1 cellular context compared by ENCODE assay signal in genomic region chr1:18901147-18901951, GRCh38.
A peak's percentile ranks its signal among the peaks of the same experiment; 100 is the strongest.
TF ChIP-seq lines count a peak whose summit lies in the region.

No MANE protein-coding gene starts in this region.

TF ChIP-seq in HepG2, 621 proteins besides CTCF, POLR2A, EP300 and RAD21 (continued from another document and continues in another):
- TF ChIP-seq UBTF (CRISPR knock-in tag; IDR thresholded peaks at IDR 0.05) (peak; percentile 60), RBM39 (IDR thresholded peaks at IDR 0.05; ENCODE audit: low read depth, low read length, poor library complexity, severe bottlenecking) (no peak), FOXK1 (CRISPR knock-in tag; IDR thresholded peaks at IDR 0.05; ENCODE audit: borderline replicate concordance, low read depth) (peak; percentile 67; the same call in 1 of the 2 replicates), HDAC6 (IDR thresholded peaks at IDR 0.05; ENCODE audit: low read depth, low read length) (no peak), ZKSCAN5 (CRISPR knock-in tag; IDR thresholded peaks at IDR 0.05) (no peak), CREBL2 (CRISPR knock-in tag; IDR thresholded peaks at IDR 0.05; ENCODE audit: borderline replicate concordance) (no peak), ZSCAN12 (CRISPR knock-in tag; IDR thresholded peaks at IDR 0.05) (no peak), STAG1 (CRISPR knock-in tag; IDR thresholded peaks at IDR 0.05) (no peak), AKAP8 (CRISPR knock-in tag; IDR thresholded peaks at IDR 0.05) (0 out of 2 replicates have a peak, but pooled peaks have one; percentile 28), ZSCAN5A (CRISPR knock-in tag; IDR thresholded peaks at IDR 0.05; ENCODE audit: borderline replicate concordance) (no peak), ZFYVE20 (CRISPR knock-in tag; IDR thresholded peaks at IDR 0.05; ENCODE audit: borderline replicate concordance, low read depth) (no peak), ZBTB42 (CRISPR knock-in tag; IDR thresholded peaks at IDR 0.05) (no peak), KDM2A (CRISPR knock-in tag; IDR thresholded peaks at IDR 0.05; ENCODE audit: borderline replicate concordance, low read depth) (peak; percentile 53; the same call in 1 of the 2 replicates), ZGPAT (CRISPR knock-in tag; IDR thresholded peaks at IDR 0.05) (peak; percentile 56), ZNF335 (CRISPR knock-in tag; IDR thresholded peaks at IDR 0.05) (no peak), ZNF607 (CRISPR knock-in tag; IDR thresholded peaks at IDR 0.05; ENCODE audit: borderline replicate concordance) (no peak), ZNF503 (CRISPR knock-in tag; IDR thresholded peaks at IDR 0.05) (no peak), JUN (CRISPR knock-in tag; IDR thresholded peaks at IDR 0.05) (no peak), KLF12 (CRISPR knock-in tag; IDR thresholded peaks at IDR 0.05; ENCODE audit: borderline replicate concordance) (no peak), ZNF598 (CRISPR knock-in tag; IDR thresholded peaks at IDR 0.05; ENCODE audit: borderline replicate concordance) (no peak), ZNF281 (CRISPR knock-in tag; IDR thresholded peaks at IDR 0.05; ENCODE audit: borderline replicate concordance) (peak; percentile 98), KLF9 (CRISPR knock-in tag; IDR thresholded peaks at IDR 0.05; ENCODE audit: low read depth) (no peak), SRSF4 (IDR thresholded peaks at IDR 0.05; ENCODE audit: low read depth, low read length, poor library complexity, severe bottlenecking) (no peak), NFIC (IDR thresholded peaks at IDR 0.05; ENCODE audit: low read length) (no peak), ZNF672 (CRISPR knock-in tag; IDR thresholded peaks at IDR 0.05) (no peak), ISX (CRISPR knock-in tag; conservative IDR thresholded peaks at IDR 0.05) (no peak), ZNF557 (CRISPR knock-in tag; IDR thresholded peaks at IDR 0.05) (no peak), SIN3A (IDR thresholded peaks at IDR 0.05; ENCODE audit: borderline replicate concordance, low read depth, low read length) (peak; percentile 73; the same call in 1 of the 2 replicates), RFXANK (CRISPR knock-in tag; IDR thresholded peaks at IDR 0.05) (peak; percentile 34; the same call in 1 of the 2 replicates), ZNF296 (CRISPR knock-in tag; conservative IDR thresholded peaks at IDR 0.05) (no peak), ZNF451 (CRISPR knock-in tag; IDR thresholded peaks at IDR 0.05) (no peak), ZSCAN30 (CRISPR knock-in tag; IDR thresholded peaks at IDR 0.05) (no peak), RARA (CRISPR knock-in tag; IDR thresholded peaks at IDR 0.05) (peak; percentile 95), EHMT2 (IDR thresholded peaks at IDR 0.05; ENCODE audit: borderline replicate concordance, low read depth, low read length) (no peak), ZSCAN20 (CRISPR knock-in tag; IDR thresholded peaks at IDR 0.05; ENCODE audit: borderline replicate concordance) (no peak), IRF2 (CRISPR knock-in tag; IDR thresholded peaks at IDR 0.05) (peak; percentile 81), TBP (CRISPR knock-in tag; IDR thresholded peaks at IDR 0.05) (no peak), ELF3 (CRISPR knock-in tag; IDR thresholded peaks at IDR 0.05) (peak; percentile 87)
- TF ChIP-seq, protein P1, sequence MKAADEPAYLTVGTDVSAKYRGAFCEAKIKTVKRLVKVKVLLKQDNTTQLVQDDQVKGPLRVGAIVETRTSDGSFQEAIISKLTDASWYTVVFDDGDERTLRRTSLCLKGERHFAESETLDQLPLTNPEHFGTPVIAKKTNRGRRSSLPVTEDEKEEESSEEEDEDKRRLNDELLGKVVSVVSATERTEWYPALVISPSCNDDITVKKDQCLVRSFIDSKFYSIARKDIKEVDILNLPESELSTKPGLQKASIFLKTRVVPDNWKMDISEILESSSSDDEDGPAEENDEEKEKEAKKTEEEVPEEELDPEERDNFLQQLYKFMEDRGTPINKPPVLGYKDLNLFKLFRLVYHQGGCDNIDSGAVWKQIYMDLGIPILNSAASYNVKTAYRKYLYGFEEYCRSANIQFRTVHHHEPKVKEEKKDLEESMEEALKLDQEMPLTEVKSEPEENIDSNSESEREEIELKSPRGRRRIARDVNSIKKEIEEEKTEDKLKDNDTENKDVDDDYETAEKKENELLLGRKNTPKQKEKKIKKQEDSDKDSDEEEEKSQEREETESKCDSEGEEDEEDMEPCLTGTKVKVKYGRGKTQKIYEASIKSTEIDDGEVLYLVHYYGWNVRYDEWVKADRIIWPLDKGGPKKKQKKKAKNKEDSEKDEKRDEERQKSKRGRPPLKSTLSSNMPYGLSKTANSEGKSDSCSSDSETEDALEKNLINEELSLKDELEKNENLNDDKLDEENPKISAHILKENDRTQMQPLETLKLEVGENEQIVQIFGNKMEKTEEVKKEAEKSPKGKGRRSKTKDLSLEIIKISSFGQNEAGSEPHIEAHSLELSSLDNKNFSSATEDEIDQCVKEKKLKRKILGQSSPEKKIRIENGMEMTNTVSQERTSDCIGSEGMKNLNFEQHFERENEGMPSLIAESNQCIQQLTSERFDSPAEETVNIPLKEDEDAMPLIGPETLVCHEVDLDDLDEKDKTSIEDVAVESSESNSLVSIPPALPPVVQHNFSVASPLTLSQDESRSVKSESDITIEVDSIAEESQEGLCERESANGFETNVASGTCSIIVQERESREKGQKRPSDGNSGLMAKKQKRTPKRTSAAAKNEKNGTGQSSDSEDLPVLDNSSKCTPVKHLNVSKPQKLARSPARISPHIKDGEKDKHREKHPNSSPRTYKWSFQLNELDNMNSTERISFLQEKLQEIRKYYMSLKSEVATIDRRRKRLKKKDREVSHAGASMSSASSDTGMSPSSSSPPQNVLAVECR (CRISPR knock-in tag; IDR thresholded peaks at IDR 0.05; ENCODE audit: borderline replicate concordance), result peak; percentile 71; the same call in 1 of the 2 replicates
- TF ChIP-seq, protein P2, sequence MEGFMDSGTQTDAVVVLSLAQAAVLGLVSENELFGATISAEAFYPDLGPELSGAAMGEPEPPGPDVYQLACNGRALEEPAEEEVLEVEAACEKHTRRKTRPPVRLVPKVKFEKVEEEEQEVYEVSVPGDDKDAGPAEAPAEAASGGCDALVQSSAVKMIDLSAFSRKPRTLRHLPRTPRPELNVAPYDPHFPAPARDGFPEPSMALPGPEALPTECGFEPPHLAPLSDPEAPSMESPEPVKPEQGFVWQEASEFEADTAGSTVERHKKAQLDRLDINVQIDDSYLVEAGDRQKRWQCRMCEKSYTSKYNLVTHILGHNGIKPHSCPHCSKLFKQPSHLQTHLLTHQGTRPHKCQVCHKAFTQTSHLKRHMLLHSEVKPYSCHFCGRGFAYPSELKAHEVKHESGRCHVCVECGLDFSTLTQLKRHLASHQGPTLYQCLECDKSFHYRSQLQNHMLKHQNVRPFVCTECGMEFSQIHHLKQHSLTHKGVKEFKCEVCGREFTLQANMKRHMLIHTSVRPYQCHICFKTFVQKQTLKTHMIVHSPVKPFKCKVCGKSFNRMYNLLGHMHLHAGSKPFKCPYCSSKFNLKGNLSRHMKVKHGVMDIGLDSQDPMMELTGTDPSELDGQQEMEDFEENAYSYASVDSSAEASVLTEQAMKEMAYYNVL (CRISPR knock-in tag; IDR thresholded peaks at IDR 0.05; ENCODE audit: borderline replicate concordance), result peak; percentile 90; the same call in 1 of the 2 replicates
- TF ChIP-seq, protein P3, sequence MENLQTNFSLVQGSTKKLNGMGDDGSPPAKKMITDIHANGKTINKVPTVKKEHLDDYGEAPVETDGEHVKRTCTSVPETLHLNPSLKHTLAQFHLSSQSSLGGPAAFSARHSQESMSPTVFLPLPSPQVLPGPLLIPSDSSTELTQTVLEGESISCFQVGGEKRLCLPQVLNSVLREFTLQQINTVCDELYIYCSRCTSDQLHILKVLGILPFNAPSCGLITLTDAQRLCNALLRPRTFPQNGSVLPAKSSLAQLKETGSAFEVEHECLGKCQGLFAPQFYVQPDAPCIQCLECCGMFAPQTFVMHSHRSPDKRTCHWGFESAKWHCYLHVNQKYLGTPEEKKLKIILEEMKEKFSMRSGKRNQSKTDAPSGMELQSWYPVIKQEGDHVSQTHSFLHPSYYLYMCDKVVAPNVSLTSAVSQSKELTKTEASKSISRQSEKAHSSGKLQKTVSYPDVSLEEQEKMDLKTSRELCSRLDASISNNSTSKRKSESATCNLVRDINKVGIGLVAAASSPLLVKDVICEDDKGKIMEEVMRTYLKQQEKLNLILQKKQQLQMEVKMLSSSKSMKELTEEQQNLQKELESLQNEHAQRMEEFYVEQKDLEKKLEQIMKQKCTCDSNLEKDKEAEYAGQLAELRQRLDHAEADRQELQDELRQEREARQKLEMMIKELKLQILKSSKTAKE (CRISPR knock-in tag; IDR thresholded peaks at IDR 0.05; ENCODE audit: borderline replicate concordance), result peak; percentile 89
- TF ChIP-seq, protein P4, sequence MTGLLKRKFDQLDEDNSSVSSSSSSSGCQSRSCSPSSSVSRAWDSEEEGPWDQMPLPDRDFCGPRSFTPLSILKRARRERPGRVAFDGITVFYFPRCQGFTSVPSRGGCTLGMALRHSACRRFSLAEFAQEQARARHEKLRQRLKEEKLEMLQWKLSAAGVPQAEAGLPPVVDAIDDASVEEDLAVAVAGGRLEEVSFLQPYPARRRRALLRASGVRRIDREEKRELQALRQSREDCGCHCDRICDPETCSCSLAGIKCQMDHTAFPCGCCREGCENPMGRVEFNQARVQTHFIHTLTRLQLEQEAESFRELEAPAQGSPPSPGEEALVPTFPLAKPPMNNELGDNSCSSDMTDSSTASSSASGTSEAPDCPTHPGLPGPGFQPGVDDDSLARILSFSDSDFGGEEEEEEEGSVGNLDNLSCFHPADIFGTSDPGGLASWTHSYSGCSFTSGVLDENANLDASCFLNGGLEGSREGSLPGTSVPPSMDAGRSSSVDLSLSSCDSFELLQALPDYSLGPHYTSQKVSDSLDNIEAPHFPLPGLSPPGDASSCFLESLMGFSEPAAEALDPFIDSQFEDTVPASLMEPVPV (CRISPR knock-in tag; IDR thresholded peaks at IDR 0.05), result no peak
